In genomic region chr18:7141287-7141686, GRCh38 we compare ENCODE assay signal across 10 cellular contexts. TPM values are rescaled to one million over a fixed set of nuclear protein-coding genes. Genes with fewer than 3 reads are reported as not detected.
"Had no signal": no experiment of that assay in that cellular context is flagged by ENCODE, and none has a peak within 500 bp of the region (broad histone marks: within the 10 kb centered on the region; RNA-seq: fewer than 3 reads in every experiment).

No MANE protein-coding gene starts in this region.

- DNase-seq: HFFc6, Karpas-422 had no signal

- H3K4me3 ChIP-seq: GM23338, HAP-1 had no signal

- H3K9me3 Mint-ChIP-seq: GM23338, HFFc6 had no signal

- H2AFZ ChIP-seq: GM23338 had no signal

- FAIRE-seq: H1, H54 had no signal

- H3K4me2 ChIP-seq: GM23338, KMS-11 had no signal

- H3K9me3 ChIP-seq: HAP-1 had no signal

- H3K36me3 ChIP-seq: HAP-1 had no signal

- ATAC-seq: GM23338, HCT116 had no signal

- H3K4me1 Mint-ChIP-seq: GM23338, IgD-negative memory B cell had no signal

- H3K9ac ChIP-seq: KMS-11 had no signal

- H3K27ac ChIP-seq: HL-60, KMS-11 had no signal

- H3K27me3 Mint-ChIP-seq: IgD-negative memory B cell had no signal

- H3K36me3 Mint-ChIP-seq: IgD-negative memory B cell had no signal

- H3K27ac Mint-ChIP-seq: GM23338, HFFc6, IgD-negative memory B cell had no signal

- H3K4me1 ChIP-seq: HAP-1 had no signal

- H3K4me3 Mint-ChIP-seq: GM23338, HFFc6, IgD-negative memory B cell had no signal

RNA-seq across cellular contexts. Expression of gene LAMA1, which starts 23.7 kb away (rescaled TPM):
- polyA plus RNA-seq: IgD-negative memory B cell had no signal
